ENCODE assay signal across 27 cellular contexts in the genomic region with DNA sequence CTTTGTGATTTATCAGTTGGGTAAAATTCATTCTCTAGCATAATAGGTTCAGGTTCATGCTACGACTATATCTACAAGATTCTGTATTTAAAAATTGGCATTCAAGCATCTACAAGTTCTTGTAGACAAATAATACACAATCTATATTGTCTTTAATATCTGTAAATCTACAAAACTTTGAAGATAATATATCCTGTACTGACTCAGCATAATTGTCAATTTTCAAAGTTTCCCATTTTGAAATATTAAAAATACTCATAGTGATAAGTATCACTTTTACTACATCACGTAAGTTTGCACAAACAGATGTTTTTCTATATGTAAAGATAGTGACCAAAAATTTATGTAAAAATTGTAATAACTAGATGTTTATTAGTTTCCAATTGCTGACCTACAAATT.
"Had no signal": no experiment of that assay in that cellular context is flagged by ENCODE, and none has a peak within 500 bp of the region (broad histone marks: within the 10 kb centered on the region; RNA-seq: fewer than 3 reads in every experiment).

No MANE protein-coding gene starts in this region.

- H3K27ac ChIP-seq: stomach, suprapubic skin, testis, thoracic aorta, thyroid gland, tibial artery, tibial nerve, transverse colon, upper lobe of left lung, upper lobe of right lung, uterus, vagina had no signal

- H3K9me3 ChIP-seq: stomach, suprapubic skin, testis, thoracic aorta, thyroid gland, tibial artery, tibial nerve, transverse colon, upper lobe of left lung, upper lobe of right lung, uterus, vagina had no signal

- H3K4me1 ChIP-seq: stomach, suprapubic skin, testis, thyroid gland, tibial artery, tibial nerve, transverse colon, upper lobe of left lung, upper lobe of right lung, uterus, vagina had no signal

- ATAC-seq: stimulated activated effector memory CD8-positive, alpha-beta T cell treated with anti-CD3 and anti-CD28 coated beads, Interleukin-12 subunit alpha, Interleukin-12 subunit beta, amount 100 ng/mL, for 72 hours; stimulated activated memory B cell treated with anti-CD40 and anti-IgM and Interleukin-4, amounts not matched to agents 10 μg/mL and 1 μg/mL and 100 μg/mL, for 72 hours; stimulated activated naive B cell treated with anti-CD40 and anti-IgM and Interleukin-4, amounts not matched to agents 10 μg/mL and 1 μg/mL and 100 μg/mL, for 72 hours; stimulated activated naive CD8-positive, alpha-beta T cell treated with anti-CD3 and anti-CD28 coated beads, Interleukin-15, amount 100 ng/mL, for 72 hours; stimulated activated naive CD8-positive, alpha-beta T cell treated with anti-CD3 and anti-CD28 coated beads, Interleukin-15, Interleukin-2, amounts not matched to agents 100 U/mL and 50 U/mL, for 24 hours; upper lobe of right lung had no signal

- H3K36me3 ChIP-seq: stomach, suprapubic skin, thoracic aorta, thyroid gland, tibial artery, tibial nerve, transverse colon, upper lobe of left lung, upper lobe of right lung, uterus, vagina had no signal

- H3K27me3 ChIP-seq: stomach, suprapubic skin, testis, thyroid gland, tibial artery, tibial nerve, transverse colon, upper lobe of left lung, upper lobe of right lung, uterus, vagina had no signal

- H3K4me3 ChIP-seq: stomach, suprapubic skin, testis, thoracic aorta, thyroid gland, tibial artery, tibial nerve, transverse colon, upper lobe of left lung, upper lobe of right lung, uterus, vagina had no signal

- FAIRE-seq: urothelium cell line had no signal

- DNase-seq: stimulated activated CD4-positive, alpha-beta T cell treated with anti-CD3 and anti-CD28 coated beads, Interleukin-2, amount 100 ng/mL, for 48 hours; stimulated activated CD4-positive, alpha-beta T cell treated with anti-CD3 and anti-CD28 coated beads, Interleukin-4, amount 100 ng/mL, for 1 hour; stimulated activated CD4-positive, alpha-beta T cell treated with anti-CD3 and anti-CD28 coated beads, Interleukin-4, amount 100 ng/mL, for 24 hours; stimulated activated CD4-positive, alpha-beta T cell treated with anti-CD3 and anti-CD28 coated beads, Interleukin-4, amount 100 ng/mL, for 4 hours; stimulated activated CD8-positive, alpha-beta memory T cell treated with anti-CD3 and anti-CD28 coated beads, Interleukin-4, amount 100 ng/mL, for 48 hours; stimulated activated naive B cell treated with anti-CD40 and anti-IgM and Interleukin-4, amounts not matched to agents 10 μg/mL and 1 μg/mL and 100 μg/mL, for 72 hours; stimulated activated naive CD4-positive, alpha-beta T cell; stimulated activated naive CD4-positive, alpha-beta T cell treated with Interleukin-2 at 50 U/mL for 16 hours; stimulated activated naive CD8-positive, alpha-beta T cell treated with anti-CD3 and anti-CD28 coated beads, Interleukin-15, amount 100 ng/mL, for 72 hours; stimulated activated naive CD8-positive, alpha-beta T cell treated with anti-CD3 and anti-CD28 coated beads, Interleukin-15, Interleukin-2, amounts not matched to agents 100 U/mL and 50 U/mL, for 24 hours; stomach; substantia nigra; testis; thyroid gland; tibial artery; transverse colon; trophoblast cell; upper lobe of left lung; upper lobe of right lung; uterus had no signal
